ENCODE assay signal across 9 cellular contexts in genomic region chr4:146522098-146522861, GRCh38. TPM values are rescaled to one million over a fixed set of nuclear protein-coding genes. Genes with fewer than 3 reads are reported as not detected.
DNase-seq lines count a peak whose midpoint lies in the region; ATAC-seq, FAIRE-seq and TF ChIP-seq lines count a peak whose summit lies in the region.
"Had no signal": no experiment of that assay in that cellular context is flagged by ENCODE, and none has a peak within 500 bp of the region (broad histone marks: within the 10 kb centered on the region; RNA-seq: fewer than 3 reads in every experiment).

No MANE protein-coding gene starts in this region.

- FAIRE-seq in GM19239 (lab: Jason Lieb, UNC) = no peak
- FAIRE-seq: colon had no signal

- H3K4me1 ChIP-seq in BLaER1 treated with 17β-estradiol and CSF1 and Interleukin-3, amounts not matched to agents 10 nM and 100 nM = peaks cover 25 to 50% (median 32%) of the 10 kb centered on the region in 10 experiments
- peaks cover 16 to 18% of the 10 kb centered on the region in 2 donors for H3K4me1 ChIP-seq in duodenal mucosa (ENCODE audit: control insufficient read depth in 1 of 2, insufficient read depth in 2 of 2, low read length in 2 of 2)

- no peak for TF ChIP-seq POLR2A in lower leg skin (IDR thresholded peaks at IDR 0.05)

- peak overlapping the region; percentile 68 to 97 (median 95) for H3K4me2 ChIP-seq in BLaER1 treated with 17β-estradiol and CSF1 and Interleukin-3, amounts not matched to agents 10 nM and 100 nM

- no peaks in the 10 kb centered on the region for H3K9me3 ChIP-seq in BLaER1 treated with 17β-estradiol and CSF1 and Interleukin-3, amounts not matched to agents 10 nM and 100 nM (replicated peaks in 1 of 11)
- no peaks in the 10 kb centered on the region for H3K9me3 ChIP-seq in duodenal mucosa (ENCODE audit: control insufficient read depth in 1 of 2, low read length in 2 of 2)

- peak overlapping the region; percentile 81 to 99 (median 94) for H3K4me3 ChIP-seq in BLaER1 treated with 17β-estradiol and CSF1 and Interleukin-3, amounts not matched to agents 10 nM and 100 nM
- peak overlapping the region; percentile 95 to 98 for H3K4me3 ChIP-seq in duodenal mucosa (ENCODE audit: low read depth in 1 of 2, low read length in 2 of 2)
- H3K4me3 ChIP-seq in lower leg skin (ENCODE audit: low read depth, poor library complexity, severe bottlenecking) = peak overlapping the region; percentile 56

- peak overlapping the region; percentile 83 to 94 (median 89) for H3K9ac ChIP-seq in BLaER1 treated with 17β-estradiol and CSF1 and Interleukin-3, amounts not matched to agents 10 nM and 100 nM
- H3K9ac ChIP-seq in duodenal mucosa (ENCODE audit: low read depth in 1 of 2, low read length in 2 of 2) = peak overlapping the region; percentile 93 to 97

- peak; percentile 86 for ATAC-seq in HG03432 (IDR thresholded peaks at IDR 0.05; ENCODE audit: unreplicated experiment)

- intact Hi-C loops in lower leg skin (cut with DNase I; ENCODE audit: low total_unique reads) = no loop called here

- peaks cover 0 to 3% (median 0%) of the 10 kb centered on the region in 11 experiments; a peak in 4 of 22 replicates for H3K36me3 ChIP-seq in BLaER1 treated with 17β-estradiol and CSF1 and Interleukin-3, amounts not matched to agents 10 nM and 100 nM
- H3K36me3 ChIP-seq in duodenal mucosa (ENCODE audit: control insufficient read depth in 1 of 2, insufficient read depth in 2 of 2, low read length in 2 of 2) = no peaks in the 10 kb centered on the region

- no peaks in the 10 kb centered on the region for H3K27me3 ChIP-seq in BLaER1 treated with 17β-estradiol and CSF1 and Interleukin-3, amounts not matched to agents 10 nM and 100 nM
- no peaks in the 10 kb centered on the region for H3K27me3 ChIP-seq in duodenal mucosa (ENCODE audit: control insufficient read depth in 1 of 2, insufficient read depth in 2 of 2, low read length in 2 of 2)

- DNase-seq in GM19239 (ENCODE audit: insufficient read length, low spot score) = peak; percentile 72
- peak; percentile 90 to 91 for DNase-seq in NCI-H526 (lab: John Stamatoyannopoulos, UW)
- peak; percentile 81 to 84 for DNase-seq in activated CD4-positive, alpha-beta T cell treated with anti-CD3 and anti-CD28 coated beads, Interleukin-2, amount 50 U/mL, for 4 hours
- DNase-seq in lower leg skin (ENCODE audit: low spot score in 2 of 2) = peak; percentile 88 to 98
- DNase-seq in stimulated activated CD4-positive, alpha-beta T cell treated with anti-CD3 and anti-CD28 coated beads, Interleukin-4, amount 100 ng/mL, for 4 hours = peak; percentile 78 to 85

- no peak for TF ChIP-seq CTCF in lower leg skin (IDR thresholded peaks at IDR 0.05)

- 0% methylated on average over 16 to 37 of the region's 62 CpGs for WGBS in lower leg skin, 2 donors

- peak overlapping the region; percentile 78 to 94 (median 83) for H3K27ac ChIP-seq in BLaER1 treated with 17β-estradiol and CSF1 and Interleukin-3, amounts not matched to agents 10 nM and 100 nM
- H3K27ac ChIP-seq in duodenal mucosa (ENCODE audit: low read depth, low read length) = peak overlapping the region; percentile 58

- H4K20me1 ChIP-seq in BLaER1 treated with 17β-estradiol and CSF1 and Interleukin-3, amounts not matched to agents 10 nM and 100 nM = peaks cover 0 to 4% (median 0%) of the 10 kb centered on the region in 11 experiments; a peak in 3 of 22 replicates

RNA-seq across cellular contexts. Expression of gene SLC10A7, which starts 0.5 kb away (rescaled TPM):
- total RNA-seq in lower leg skin = 10 to 100 TPM in 2 of 4 donors, 1 to 10 TPM in 2; 5.5 to 11.0 (median 8.8) TPM

Comparison
In these comparisons a context has a peak if more than half of its experiments do, and no peak if none do; other contexts are left out.
1. Peak in every context shown above with its lines: DNase-seq, ATAC-seq, H3K4me3 ChIP-seq and H3K27ac ChIP-seq.